1 cellular context compared by ENCODE assay signal in the genomic region with DNA sequence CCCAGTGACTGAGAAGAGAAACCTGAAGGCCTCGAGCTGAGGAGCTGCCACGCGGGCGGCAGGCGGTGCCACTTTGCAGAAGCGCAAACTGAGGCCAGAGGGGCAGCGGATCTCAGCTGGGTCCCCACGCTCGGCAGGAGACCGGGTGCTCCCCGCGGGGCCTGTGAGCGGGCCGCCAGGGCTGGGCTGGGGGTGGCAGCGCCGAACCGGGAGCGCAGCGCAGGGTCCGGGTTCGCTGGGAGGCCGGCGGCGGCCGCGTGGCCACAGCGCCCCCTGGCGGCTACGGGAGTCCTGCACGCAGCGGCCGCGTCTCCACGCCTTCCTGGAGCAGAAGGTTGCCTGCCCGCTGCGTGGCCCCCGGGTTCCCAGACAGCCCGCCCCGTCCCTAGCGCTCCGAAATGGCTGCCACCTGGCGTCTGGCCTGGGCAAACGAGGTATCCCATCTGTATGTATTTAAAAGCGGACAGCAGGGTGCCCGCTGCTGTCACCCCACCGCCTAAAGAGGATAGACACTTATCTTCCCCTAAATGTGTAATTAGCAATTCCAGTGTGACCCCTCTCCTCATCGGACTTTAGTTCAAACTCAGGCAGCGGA.
TF ChIP-seq lines count a peak whose summit lies in the region.

No MANE protein-coding gene starts in this region.

TF ChIP-seq in HepG2, 621 proteins besides CTCF, POLR2A, EP300 and RAD21 (continued from another document and continues in another):
- TF ChIP-seq ZNF577 (CRISPR knock-in tag; IDR thresholded peaks at IDR 0.05; ENCODE audit: borderline replicate concordance, low read depth) (no peak), ZNF136 (CRISPR knock-in tag; IDR thresholded peaks at IDR 0.05; ENCODE audit: low read depth) (no peak), SKIL (CRISPR knock-in tag; IDR thresholded peaks at IDR 0.05; ENCODE audit: borderline replicate concordance) (no peak), ZMYM2 (CRISPR knock-in tag; IDR thresholded peaks at IDR 0.05) (no peak), SAFB2 (CRISPR knock-in tag; IDR thresholded peaks at IDR 0.05; ENCODE audit: borderline replicate concordance, low read depth) (peak; percentile 87; the same call in 1 of the 2 replicates), ZNF20 (CRISPR knock-in tag; IDR thresholded peaks at IDR 0.05) (no peak), CREBL2 (CRISPR knock-in tag; IDR thresholded peaks at IDR 0.05; ENCODE audit: borderline replicate concordance) (no peak), ZNF589 (CRISPR knock-in tag; conservative IDR thresholded peaks at IDR 0.05) (no peak), YEATS2 (CRISPR knock-in tag; IDR thresholded peaks at IDR 0.05; ENCODE audit: borderline replicate concordance) (no peak), CREM (IDR thresholded peaks at IDR 0.05) (no peak), CREM (CRISPR knock-in tag; IDR thresholded peaks at IDR 0.05) (no peak), ZSCAN12 (CRISPR knock-in tag; IDR thresholded peaks at IDR 0.05) (peak; percentile 72; the same call in 1 of the 2 replicates), SAP130 (CRISPR knock-in tag; IDR thresholded peaks at IDR 0.05; ENCODE audit: low read depth) (no peak), IKZF1 (IDR thresholded peaks at IDR 0.05) (no peak), ZNF234 (CRISPR knock-in tag; conservative IDR thresholded peaks at IDR 0.05) (no peak), ATF3 (CRISPR knock-in tag; IDR thresholded peaks at IDR 0.05) (no peak), MIXL1 (CRISPR knock-in tag; IDR thresholded peaks at IDR 0.05) (no peak), ZFP36 (IDR thresholded peaks at IDR 0.05; ENCODE audit: borderline replicate concordance, low read depth, low read length, partially characterized antibody) (no peak), ZNF616 (CRISPR knock-in tag; IDR thresholded peaks at IDR 0.05; ENCODE audit: low read depth) (no peak), ZNF567 (CRISPR knock-in tag; IDR thresholded peaks at IDR 0.05; ENCODE audit: borderline replicate concordance) (no peak), MYNN (CRISPR knock-in tag; IDR thresholded peaks at IDR 0.05; ENCODE audit: low read depth) (no peak), JUN (CRISPR knock-in tag; IDR thresholded peaks at IDR 0.05) (no peak), RFXAP (CRISPR knock-in tag; IDR thresholded peaks at IDR 0.05; ENCODE audit: borderline replicate concordance) (peak; percentile 78; the same call in 1 of the 2 replicates), CREB3 (CRISPR knock-in tag; IDR thresholded peaks at IDR 0.05) (no peak), HNF4G (IDR thresholded peaks at IDR 0.05; ENCODE audit: borderline replicate concordance, low read depth, low read length) (no peak), HNF4G (CRISPR knock-in tag; IDR thresholded peaks at IDR 0.05; ENCODE audit: borderline replicate concordance, low read depth) (no peak), ZNF839 (CRISPR knock-in tag; IDR thresholded peaks at IDR 0.05; ENCODE audit: borderline replicate concordance) (no peak), ZNF326 (CRISPR knock-in tag; IDR thresholded peaks at IDR 0.05; ENCODE audit: borderline replicate concordance) (no peak), TAF1 (CRISPR knock-in tag; IDR thresholded peaks at IDR 0.05) (peak; percentile 30; the same call in 1 of the 2 replicates), ZNF674 (CRISPR knock-in tag; IDR thresholded peaks at IDR 0.05; ENCODE audit: low read depth) (no peak), ZBTB43 (CRISPR knock-in tag; conservative IDR thresholded peaks at IDR 0.05) (0 out of 2 replicates have a peak, but pooled peaks have one; percentile 33), ZNF691 (CRISPR knock-in tag; IDR thresholded peaks at IDR 0.05; ENCODE audit: borderline replicate concordance, low read depth) (peak; percentile 78; the same call in 1 of the 2 replicates), DR1 (CRISPR knock-in tag; IDR thresholded peaks at IDR 0.05) (no peak), ZNF230 (CRISPR knock-in tag; IDR thresholded peaks at IDR 0.05) (peak; percentile 72; the same call in 1 of the 2 replicates), ZNF430 (CRISPR knock-in tag; IDR thresholded peaks at IDR 0.05) (no peak), ZNF362 (CRISPR knock-in tag; IDR thresholded peaks at IDR 0.05; ENCODE audit: borderline replicate concordance) (no peak)
- TF ChIP-seq, protein P1, sequence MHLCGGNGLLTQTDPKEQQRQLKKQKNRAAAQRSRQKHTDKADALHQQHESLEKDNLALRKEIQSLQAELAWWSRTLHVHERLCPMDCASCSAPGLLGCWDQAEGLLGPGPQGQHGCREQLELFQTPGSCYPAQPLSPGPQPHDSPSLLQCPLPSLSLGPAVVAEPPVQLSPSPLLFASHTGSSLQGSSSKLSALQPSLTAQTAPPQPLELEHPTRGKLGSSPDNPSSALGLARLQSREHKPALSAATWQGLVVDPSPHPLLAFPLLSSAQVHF (CRISPR knock-in tag; IDR thresholded peaks at IDR 0.05): no peak
- TF ChIP-seq, protein P2, sequence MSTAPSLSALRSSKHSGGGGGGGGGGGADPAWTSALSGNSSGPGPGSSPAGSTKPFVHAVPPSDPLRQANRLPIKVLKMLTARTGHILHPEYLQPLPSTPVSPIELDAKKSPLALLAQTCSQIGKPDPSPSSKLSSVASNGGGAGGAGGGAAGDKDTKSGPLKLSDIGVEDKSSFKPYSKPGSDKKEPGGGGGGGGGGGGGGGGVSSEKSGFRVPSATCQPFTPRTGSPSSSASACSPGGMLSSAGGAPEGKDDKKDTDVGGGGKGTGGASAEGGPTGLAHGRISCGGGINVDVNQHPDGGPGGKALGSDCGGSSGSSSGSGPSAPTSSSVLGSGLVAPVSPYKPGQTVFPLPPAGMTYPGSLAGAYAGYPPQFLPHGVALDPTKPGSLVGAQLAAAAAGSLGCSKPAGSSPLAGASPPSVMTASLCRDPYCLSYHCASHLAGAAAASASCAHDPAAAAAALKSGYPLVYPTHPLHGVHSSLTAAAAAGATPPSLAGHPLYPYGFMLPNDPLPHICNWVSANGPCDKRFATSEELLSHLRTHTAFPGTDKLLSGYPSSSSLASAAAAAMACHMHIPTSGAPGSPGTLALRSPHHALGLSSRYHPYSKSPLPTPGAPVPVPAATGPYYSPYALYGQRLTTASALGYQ (CRISPR knock-in tag; IDR thresholded peaks at IDR 0.05): 0 out of 2 replicates have a peak, but pooled peaks have one; percentile 31
- TF ChIP-seq, protein P3, sequence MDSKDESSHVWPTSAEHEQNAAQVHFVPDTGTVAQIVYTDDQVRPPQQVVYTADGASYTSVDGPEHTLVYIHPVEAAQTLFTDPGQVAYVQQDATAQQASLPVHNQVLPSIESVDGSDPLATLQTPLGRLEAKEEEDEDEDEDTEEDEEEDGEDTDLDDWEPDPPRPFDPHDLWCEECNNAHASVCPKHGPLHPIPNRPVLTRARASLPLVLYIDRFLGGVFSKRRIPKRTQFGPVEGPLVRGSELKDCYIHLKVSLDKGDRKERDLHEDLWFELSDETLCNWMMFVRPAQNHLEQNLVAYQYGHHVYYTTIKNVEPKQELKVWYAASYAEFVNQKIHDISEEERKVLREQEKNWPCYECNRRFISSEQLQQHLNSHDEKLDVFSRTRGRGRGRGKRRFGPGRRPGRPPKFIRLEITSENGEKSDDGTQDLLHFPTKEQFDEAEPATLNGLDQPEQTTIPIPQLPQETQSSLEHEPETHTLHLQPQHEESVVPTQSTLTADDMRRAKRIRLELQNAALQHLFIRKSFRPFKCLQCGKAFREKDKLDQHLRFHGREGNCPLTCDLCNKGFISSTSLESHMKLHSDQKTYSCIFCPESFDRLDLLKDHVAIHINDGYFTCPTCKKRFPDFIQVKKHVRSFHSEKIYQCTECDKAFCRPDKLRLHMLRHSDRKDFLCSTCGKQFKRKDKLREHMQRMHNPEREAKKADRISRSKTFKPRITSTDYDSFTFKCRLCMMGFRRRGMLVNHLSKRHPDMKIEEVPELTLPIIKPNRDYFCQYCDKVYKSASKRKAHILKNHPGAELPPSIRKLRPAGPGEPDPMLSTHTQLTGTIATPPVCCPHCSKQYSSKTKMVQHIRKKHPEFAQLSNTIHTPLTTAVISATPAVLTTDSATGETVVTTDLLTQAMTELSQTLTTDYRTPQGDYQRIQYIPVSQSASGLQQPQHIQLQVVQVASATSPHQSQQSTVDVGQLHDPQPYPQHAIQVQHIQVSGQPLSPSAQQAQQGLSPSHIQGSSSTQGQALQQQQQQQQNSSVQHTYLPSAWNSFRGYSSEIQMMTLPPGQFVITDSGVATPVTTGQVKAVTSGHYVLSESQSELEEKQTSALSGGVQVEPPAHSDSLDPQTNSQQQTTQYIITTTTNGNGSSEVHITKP (CRISPR knock-in tag; IDR thresholded peaks at IDR 0.05; ENCODE audit: low read depth): no peak
- TF ChIP-seq, protein P4, sequence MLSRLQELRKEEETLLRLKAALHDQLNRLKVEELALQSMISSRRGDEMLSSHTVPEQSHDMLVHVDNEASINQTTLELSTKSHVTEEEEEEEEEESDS (CRISPR knock-in tag; IDR thresholded peaks at IDR 0.05; ENCODE audit: borderline replicate concordance): no peak
- TF ChIP-seq, protein P5, sequence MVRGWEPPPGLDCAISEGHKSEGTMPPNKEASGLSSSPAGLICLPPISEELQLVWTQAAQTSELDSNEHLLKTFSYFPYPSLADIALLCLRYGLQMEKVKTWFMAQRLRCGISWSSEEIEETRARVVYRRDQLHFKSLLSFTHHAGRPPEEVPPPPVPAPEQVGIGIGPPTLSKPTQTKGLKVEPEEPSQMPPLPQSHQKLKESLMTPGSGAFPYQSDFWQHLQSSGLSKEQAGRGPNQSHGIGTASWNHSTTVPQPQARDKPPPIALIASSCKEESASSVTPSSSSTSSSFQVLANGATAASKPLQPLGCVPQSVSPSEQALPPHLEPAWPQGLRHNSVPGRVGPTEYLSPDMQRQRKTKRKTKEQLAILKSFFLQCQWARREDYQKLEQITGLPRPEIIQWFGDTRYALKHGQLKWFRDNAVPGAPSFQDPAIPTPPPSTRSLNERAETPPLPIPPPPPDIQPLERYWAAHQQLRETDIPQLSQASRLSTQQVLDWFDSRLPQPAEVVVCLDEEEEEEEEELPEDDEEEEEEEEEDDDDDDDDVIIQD (CRISPR knock-in tag; IDR thresholded peaks at IDR 0.05; ENCODE audit: low read depth): no peak
- TF ChIP-seq, protein P6, sequence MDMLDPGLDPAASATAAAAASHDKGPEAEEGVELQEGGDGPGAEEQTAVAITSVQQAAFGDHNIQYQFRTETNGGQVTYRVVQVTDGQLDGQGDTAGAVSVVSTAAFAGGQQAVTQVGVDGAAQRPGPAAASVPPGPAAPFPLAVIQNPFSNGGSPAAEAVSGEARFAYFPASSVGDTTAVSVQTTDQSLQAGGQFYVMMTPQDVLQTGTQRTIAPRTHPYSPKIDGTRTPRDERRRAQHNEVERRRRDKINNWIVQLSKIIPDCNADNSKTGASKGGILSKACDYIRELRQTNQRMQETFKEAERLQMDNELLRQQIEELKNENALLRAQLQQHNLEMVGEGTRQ (IDR thresholded peaks at IDR 0.05; ENCODE audit: low read depth, low read length): no peak
- TF ChIP-seq, protein P6 (CRISPR knock-in tag; IDR thresholded peaks at IDR 0.05; ENCODE audit: borderline replicate concordance): no peak
